Comparison of ENCODE assay signal across 11 cellular contexts in the genomic region with DNA sequence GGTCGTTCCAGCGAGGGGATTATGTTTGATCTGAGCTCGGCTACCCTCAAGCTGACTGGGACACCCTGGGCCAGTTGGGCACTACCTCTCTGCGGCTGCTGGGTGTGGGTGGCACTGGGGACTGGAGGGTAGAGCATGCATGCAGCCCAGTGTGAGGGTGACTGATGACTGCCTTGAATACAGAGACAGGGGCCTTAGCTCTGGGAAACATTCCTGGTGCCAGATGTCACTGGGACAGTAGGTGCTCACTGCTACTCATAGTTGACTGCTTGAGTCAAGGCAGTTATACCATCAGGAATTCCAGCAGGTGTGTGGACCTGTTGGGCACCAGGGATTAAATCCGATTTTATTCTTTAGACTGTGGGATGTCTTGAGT. TPM values are rescaled to one million over a fixed set of nuclear protein-coding genes. Genes with fewer than 3 reads are reported as not detected.
A peak's percentile ranks its signal among the peaks of the same experiment; 100 is the strongest.
DNase-seq lines count a peak whose midpoint lies in the region; ATAC-seq and TF ChIP-seq lines count a peak whose summit lies in the region.
"Had no signal": no experiment of that assay in that cellular context is flagged by ENCODE, and none has a peak within 500 bp of the region (broad histone marks: within the 10 kb centered on the region; RNA-seq: fewer than 3 reads in every experiment).

No MANE protein-coding gene starts in this region.

- no peaks in the 10 kb centered on the region for H3K36me3 Mint-ChIP-seq in activated naive CD8-positive, alpha-beta T cell treated with anti-CD3 and anti-CD28 coated beads for 36 hours
- no peaks in the 10 kb centered on the region for H3K36me3 Mint-ChIP-seq in mesothelial cell of epicardium

- TF ChIP-seq CTCF in mesothelial cell of epicardium (IDR thresholded peaks at IDR 0.05; ENCODE audit: unreplicated experiment) (no peak), uterus (IDR thresholded peaks at IDR 0.05) (no peak)

- H3K4me1 ChIP-seq in uterus: peaks cover 0 to 25% of the 10 kb centered on the region in 2 donors

- intact Hi-C loops in uterus (cut with DNase I; ENCODE audit: low total_unique reads): no loop called here

- H3K27ac Mint-ChIP-seq in stimulated activated naive CD8-positive, alpha-beta T cell treated with anti-CD3 and anti-CD28 coated beads, Interleukin-15, amount 100 ng/mL, for 72 hours: no peak overlapping the region
- H3K27ac Mint-ChIP-seq in activated naive CD8-positive, alpha-beta T cell treated with anti-CD3 and anti-CD28 coated beads for 36 hours: no peak overlapping the region
- H3K27ac Mint-ChIP-seq in mesothelial cell of epicardium: no peak overlapping the region

- peaks cover 75% of the 10 kb centered on the region for H3K4me1 Mint-ChIP-seq in stimulated activated naive CD8-positive, alpha-beta T cell treated with anti-CD3 and anti-CD28 coated beads, Interleukin-15, amount 100 ng/mL, for 72 hours
- H3K4me1 Mint-ChIP-seq in activated naive CD8-positive, alpha-beta T cell treated with anti-CD3 and anti-CD28 coated beads for 36 hours: peaks cover 26% of the 10 kb centered on the region
- peaks cover 14% of the 10 kb centered on the region for H3K4me1 Mint-ChIP-seq in mesothelial cell of epicardium

- H3K27ac ChIP-seq in uterus: peak overlapping the region in 1 of 2 donors; percentile 9

- no peaks in the 10 kb centered on the region for H3K9me3 Mint-ChIP-seq in stimulated activated naive CD8-positive, alpha-beta T cell treated with anti-CD3 and anti-CD28 coated beads, Interleukin-15, amount 100 ng/mL, for 72 hours
- no peaks in the 10 kb centered on the region for H3K9me3 Mint-ChIP-seq in activated naive CD8-positive, alpha-beta T cell treated with anti-CD3 and anti-CD28 coated beads for 36 hours
- H3K9me3 Mint-ChIP-seq in mesothelial cell of epicardium: no peaks in the 10 kb centered on the region

- ATAC-seq in stimulated activated naive CD8-positive, alpha-beta T cell treated with anti-CD3 and anti-CD28 coated beads, Interleukin-15, amount 100 ng/mL, for 72 hours: no peak
- ATAC-seq in stimulated activated naive CD8-positive, alpha-beta T cell treated with anti-CD3 and anti-CD28 coated beads, Interleukin-15, Interleukin-2, amounts not matched to agents 100 U/mL and 50 U/mL, for 24 hours: no peak
- ATAC-seq in GM19035 (IDR thresholded peaks at IDR 0.05; ENCODE audit: unreplicated experiment) (no peak), HG03457 (IDR thresholded peaks at IDR 0.05; ENCODE audit: unreplicated experiment) (no peak)

- H3K27me3 Mint-ChIP-seq in stimulated activated naive CD8-positive, alpha-beta T cell treated with anti-CD3 and anti-CD28 coated beads, Interleukin-15, amount 100 ng/mL, for 72 hours: peaks cover 100% of the 10 kb centered on the region
- H3K27me3 Mint-ChIP-seq in activated naive CD8-positive, alpha-beta T cell treated with anti-CD3 and anti-CD28 coated beads for 36 hours: peaks cover 98% of the 10 kb centered on the region
- peaks cover 99% of the 10 kb centered on the region for H3K27me3 Mint-ChIP-seq in mesothelial cell of epicardium (ENCODE audit: low read depth)

- no peaks in the 10 kb centered on the region for H3K9me3 ChIP-seq in uterus

- TF ChIP-seq POLR2A in uterus (IDR thresholded peaks at IDR 0.05): no peak

- H3K27me3 ChIP-seq in uterus: peaks cover 0 to 68% of the 10 kb centered on the region in 2 donors

- H3K4me3 Mint-ChIP-seq in stimulated activated naive CD8-positive, alpha-beta T cell treated with anti-CD3 and anti-CD28 coated beads, Interleukin-15, amount 100 ng/mL, for 72 hours: peak overlapping the region; percentile 70 to 86
- H3K4me3 Mint-ChIP-seq in activated naive CD8-positive, alpha-beta T cell treated with anti-CD3 and anti-CD28 coated beads for 36 hours: peak overlapping the region; percentile 43
- H3K4me3 Mint-ChIP-seq in mesothelial cell of epicardium: peak overlapping the region; percentile 72

- H3K4me3 ChIP-seq in uterus: peak overlapping the region; percentile 26 to 38

- no peak for DNase-seq in stimulated activated naive CD8-positive, alpha-beta T cell treated with anti-CD3 and anti-CD28 coated beads, Interleukin-15, amount 100 ng/mL, for 72 hours
- DNase-seq in stimulated activated naive CD8-positive, alpha-beta T cell treated with anti-CD3 and anti-CD28 coated beads, Interleukin-15, Interleukin-2, amounts not matched to agents 100 U/mL and 50 U/mL, for 24 hours: no peak
- no peak for DNase-seq in activated naive CD8-positive, alpha-beta T cell treated with anti-CD3 and anti-CD28 coated beads for 36 hours
- DNase-seq in mesothelial cell of epicardium (ENCODE audit: low spot score in 2 of 2, unreplicated experiment in 2 of 2): no peak
- DNase-seq in uterus: no peak
- no peak for DNase-seq in RPMI8226
- DNase-seq: activated CD8-positive, alpha-beta memory T cell treated with anti-CD3 and anti-CD28 coated beads for 24 hours had no signal

- no peaks in the 10 kb centered on the region for H3K36me3 ChIP-seq in uterus

RNA-seq across cellular contexts. Expression of a gene that starts 1.7 kb away (rescaled TPM):
- total RNA-seq in activated naive CD8-positive, alpha-beta T cell treated with anti-CD3 and anti-CD28 coated beads for 36 hours: not detected
- total RNA-seq in mesothelial cell of epicardium: 0.22 to 0.34 TPM (median 0.27 TPM) in 3 replicates
- 1 to 10 TPM in 3 of 4 donors, under 1 TPM in 1; 0.35 to 6.8 (median 2.4) TPM for total RNA-seq in uterus
- total RNA-seq: endothelial cell of umbilical vein had no signal

RNA-seq across cellular contexts. Expression of a gene that starts 33.6 kb away (rescaled TPM):
- not detected for total RNA-seq in activated naive CD8-positive, alpha-beta T cell treated with anti-CD3 and anti-CD28 coated beads for 36 hours
- total RNA-seq in mesothelial cell of epicardium (0.44 to 0.66 TPM in 2 of 3 replicates, not detected in the other), uterus (1 to 10 TPM in 2 of 4 donors, not detected in 2; 3.4 to 3.7 TPM)
- total RNA-seq: subcutaneous adipose tissue had no signal
